In genomic region chr19:40714519-40715299, GRCh38 we compare ENCODE assay signal across 8 cellular contexts. TPM values are rescaled to one million over a fixed set of nuclear protein-coding genes. Genes with fewer than 3 reads are reported as not detected.
DNase-seq lines count a peak whose midpoint lies in the region; ATAC-seq, FAIRE-seq and TF ChIP-seq lines count a peak whose summit lies in the region.

No MANE protein-coding gene starts in this region.

- peaks cover 55% of the 10 kb centered on the region for H3K4me1 Mint-ChIP-seq in central memory CD8-positive, alpha-beta T cell

- H3K36me3 ChIP-seq in kidney (ENCODE audit: control insufficient read depth in 1 of 2, insufficient read depth in 2 of 2, low read length in 2 of 2) = peaks cover 0 to 5% of the 10 kb centered on the region in 2 donors

- H3K4me1 ChIP-seq in kidney (ENCODE audit: control insufficient read depth in 1 of 2, insufficient read depth in 1 of 2, low read depth in 1 of 2, low read length in 2 of 2) = peaks cover 13 to 23% of the 10 kb centered on the region in 2 donors

- peak overlapping the region in 1 of 2 donors; percentile 99 for H3K9ac ChIP-seq in kidney (ENCODE audit: low read length in 2 of 2)

- CTCF ChIA-PET in AG04449 (lab: Yijun Ruan, JAX) = interaction anchor here (1.2 kb wide), 1 partner anchor 15 kb away, joined by 3 read pairs; no protein-coding TSS in a partner anchor

- POLR2A ChIA-PET in AG04449 (lab: Yijun Ruan, JAX) = no interaction called here

- no peaks in the 10 kb centered on the region for H3K9me3 ChIP-seq in kidney (ENCODE audit: control insufficient read depth in 1 of 2, low read length in 2 of 2)

- H3K27ac Mint-ChIP-seq in central memory CD8-positive, alpha-beta T cell (ENCODE audit: low read depth) = peak overlapping the region; percentile 95

- ATAC-seq in GM18909 (IDR thresholded peaks at IDR 0.05; ENCODE audit: poor library complexity, unreplicated experiment) = peak; percentile 51
- ATAC-seq in HG03159 (IDR thresholded peaks at IDR 0.05; ENCODE audit: unreplicated experiment) = peak; percentile 60
- ATAC-seq in central memory CD8-positive, alpha-beta T cell (replicated peaks; ENCODE audit: extremely low read depth, poor library complexity, severe bottlenecking) = peak; percentile 71

- intact Hi-C loops in kidney (cut with DNase I) = no loop called here

- DNase-seq in AG04449 (ENCODE audit: low read depth, low spot score) (peak; percentile 61), NCI-H345 (lab: John Stamatoyannopoulos, UW) (peak; percentile 100), kidney (peak; percentile 97)
- peak; percentile 92 for DNase-seq in activated CD4-positive, CD25-positive, alpha-beta regulatory T cell treated with anti-CD3 and anti-CD28 coated beads, Interleukin-2, amount 50 U/mL, for 72 hours
- DNase-seq in central memory CD8-positive, alpha-beta T cell (ENCODE audit: low spot score in 2 of 2) = peak; percentile 87 to 91
- peak; percentile 92 for DNase-seq in stimulated activated CD4-positive, alpha-beta T cell treated with anti-CD3 and anti-CD28 coated beads, Interleukin-12 subunit alpha, Interleukin-12 subunit beta, amount 100 ng/mL, for 4 hours

- H3K27me3 Mint-ChIP-seq in central memory CD8-positive, alpha-beta T cell = no peaks in the 10 kb centered on the region

- H3K4me3 ChIP-seq in AG04449 (ENCODE audit: low read depth, low read length) = peak overlapping the region; percentile 70
- H3K4me3 ChIP-seq in kidney (ENCODE audit: low read length in 2 of 2) = peak overlapping the region; percentile 88 to 99

- no peak for FAIRE-seq in kidney (lab: Jason Lieb, UNC)

- no peak for TF ChIP-seq CTCF in AG04449 (IDR thresholded peaks at IDR 0.05; ENCODE audit: insufficient read depth, low read length, missing control alignments)
- no peak for TF ChIP-seq CTCF in kidney (IDR thresholded peaks at IDR 0.05; ENCODE audit: borderline replicate concordance, extremely low read depth, insufficient read depth)

- peak overlapping the region; percentile 84 for H3K4me3 Mint-ChIP-seq in central memory CD8-positive, alpha-beta T cell

- peak overlapping the region; percentile 96 to 98 for H3K27ac ChIP-seq in kidney (ENCODE audit: low read depth in 2 of 2, low read length in 2 of 2)

- no peaks in the 10 kb centered on the region for H3K9me3 Mint-ChIP-seq in central memory CD8-positive, alpha-beta T cell

- H3K36me3 Mint-ChIP-seq in central memory CD8-positive, alpha-beta T cell (ENCODE audit: insufficient read depth) = peaks cover 41% of the 10 kb centered on the region

RNA-seq across cellular contexts. Expression of gene COQ8B, which starts 2.0 kb away (rescaled TPM):
- 55.3 TPM for total RNA-seq in kidney
- 45.8 TPM for polyA plus RNA-seq in kidney (ENCODE audit: insufficient read depth, low read depth, low replicate concordance)

RNA-seq across cellular contexts. Expression of gene ITPKC, which starts 2.2 kb away (rescaled TPM):
- 27.9 TPM for total RNA-seq in kidney
- polyA plus RNA-seq in kidney (ENCODE audit: insufficient read depth, low read depth, low replicate concordance) = 14.3 TPM

RNA-seq across cellular contexts. Expression of gene NUMBL, which starts 24.3 kb away (rescaled TPM):
- total RNA-seq in kidney = 24.3 TPM
- 3.3 TPM for polyA plus RNA-seq in kidney (ENCODE audit: insufficient read depth, low read depth, low replicate concordance)

RNA-seq across cellular contexts. Expression of gene ACTMAP, which starts 35.6 kb away (rescaled TPM):
- 8.7 TPM for total RNA-seq in kidney
- polyA plus RNA-seq in kidney (ENCODE audit: insufficient read depth, low read depth, low replicate concordance) = 8.9 TPM

RNA-seq across cellular contexts. Expression of gene SNRPA, which starts 36.3 kb away (rescaled TPM):
- 48.7 TPM for total RNA-seq in kidney
- polyA plus RNA-seq in kidney (ENCODE audit: insufficient read depth, low read depth, low replicate concordance) = 52.6 TPM

Comparison
In these comparisons a context has a peak if more than half of its experiments do, and no peak if none do; other contexts are left out.
1. Peak in every context shown above with its lines: DNase-seq, ATAC-seq, H3K4me3 ChIP-seq and H3K27ac ChIP-seq.